Comparison of ENCODE assay signal across 8 cellular contexts in genomic region chr1:167219646-167220536, GRCh38. TPM values are rescaled to one million over a fixed set of nuclear protein-coding genes. Genes with fewer than 3 reads are reported as not detected.
DNase-seq lines count a peak whose midpoint lies in the region; ATAC-seq, FAIRE-seq and TF ChIP-seq lines count a peak whose summit lies in the region.

No MANE protein-coding gene starts in this region.

- intact Hi-C loops in GM12878 (cut with micrococcal nuclease; ENCODE audit: unreplicated experiment), result loop anchor here (1.0 to 5.0 kb wide), 6 partner anchors 42 to 492 kb away; no protein-coding TSS in a partner anchor
- intact Hi-C loops in sigmoid colon (cut with DNase I), result loop anchor here (1.0 to 10.0 kb wide), 7 partner anchors 154 to 717 kb away; partner anchors contain the start of genes CREG1, DCAF6, MPC2 and TADA1

- H3K9me3 ChIP-seq in GM12878 (replicated peaks; ENCODE audit: control insufficient read depth, insufficient read depth, low read length), result no peaks in the 10 kb centered on the region
- no peaks in the 10 kb centered on the region for H3K9me3 ChIP-seq in sigmoid colon

- H3K27ac ChIP-seq in GM12878 (ENCODE audit: control insufficient read depth, insufficient read depth) (peak overlapping the region; percentile 98), sigmoid colon (peak overlapping the region; percentile 76 to 98 (median 90))

- RAD21 ChIA-PET in GM12878 (lab: Charles Lee; ENCODE audit: unreplicated experiment), result interaction anchor here (0.6 to 7.5 kb wide), 51 partner anchors 10 to 497 kb away, joined by 3 to 124 read pairs (median 4); partner anchors contain the start of genes CREG1, RCSD1 and TADA1

- H2AFZ ChIP-seq in GM12878 (ENCODE audit: control insufficient read depth, low read depth, low read length), result peak overlapping the region; percentile 98

- POLR2A ChIA-PET in GM12878 (lab: Charles Lee), result interaction anchor here (0.6 to 2.2 kb wide), 22 partner anchors 11 to 404 kb away, joined by 3 to 13 read pairs (median 4); no protein-coding TSS in a partner anchor

- CTCF ChIA-PET in GM12878 (lab: Yijun Ruan, JAX), result interaction anchor here (0.6 to 3.6 kb wide), 51 partner anchors 9 to 1053 kb away, joined by 3 to 22 read pairs (median 5); partner anchors contain the start of genes FAM78B and TADA1

- BruUV-seq in GM12878 (replicated peaks; lab: Mats Ljungman, UMichigan), result TSS peak; percentile 87

- SMC1A ChIA-PET in GM12878 (lab: Charles Lee; ENCODE audit: uncharacterized antibody, unreplicated experiment), result interaction anchor here (0.6 to 2.7 kb wide), 29 partner anchors 10 to 331 kb away, joined by 3 to 19 read pairs (median 4); no protein-coding TSS in a partner anchor

- WGBS in GM12878 (ENCODE audit: insufficient coverage, insufficient replicate concordance, low lambda C conversion rate, missing lambda C conversion rate), result 1% methylated on average over 55 of the region's 55 CpGs
- 1% methylated on average over 55 of the region's 55 CpGs for WGBS in sigmoid colon, 2 donors

- no peak for FAIRE-seq in GM12878 (lab: Jason Lieb, UNC)

- TF ChIP-seq EP300 in GM12878 (IDR thresholded peaks at IDR 0.05; ENCODE audit: borderline replicate concordance in 1 of 2, control insufficient read depth in 1 of 2, low read depth in 2 of 2, low read length in 2 of 2), result no peak
- TF ChIP-seq EP300 in sigmoid colon (IDR thresholded peaks at IDR 0.05), result no peak

- TF ChIP-seq RAD21 in GM12878 (IDR thresholded peaks at IDR 0.05; ENCODE audit: insufficient read depth, low read depth, low read length), result no peak

- DNase-seq in NCI-H2081 (lab: John Stamatoyannopoulos, UW), result peak; percentile 96 to 97
- peak; percentile 56 for DNase-seq in T1000 (lab: John Stamatoyannopoulos, UW)
- peak; percentile 48 for DNase-seq in GM12878 (ENCODE audit: low read depth, low spot score)
- peak; percentile 78 for DNase-seq in iPS DF 19.7 (ENCODE audit: low read depth, low spot score)
- peak; percentile 84 for DNase-seq in sigmoid colon
- DNase-seq in amniotic stem cell (lab: John Stamatoyannopoulos, UW), result no peak

- peak overlapping the region; percentile 93 for H3K4me2 ChIP-seq in GM12878 (ENCODE audit: control insufficient read depth, insufficient read depth)

- in situ Hi-C loops in GM12878 (cut with MboI), result no loop called here

- peaks cover 35% of the 10 kb centered on the region for H3K79me2 ChIP-seq in GM12878 (ENCODE audit: control insufficient read depth, insufficient read depth, low read length)

- peak overlapping the region; percentile 96 for H3K9ac ChIP-seq in GM12878 (ENCODE audit: control insufficient read depth, insufficient read depth, low read length)

- ATAC-seq in GM18519 (IDR thresholded peaks at IDR 0.05; ENCODE audit: low FRiP score, unreplicated experiment), result peak; percentile 28
- peak; percentile 24 for ATAC-seq in HG03039 (IDR thresholded peaks at IDR 0.05; ENCODE audit: unreplicated experiment)
- ATAC-seq in GM12878, result peak; percentile 67

- no peak; a peak in 1 of 6 replicates for TF ChIP-seq CTCF in GM12878 (IDR thresholded peaks at IDR 0.05 in 2 of 3, conservative IDR thresholded peaks at IDR 0.05 in 1 of 3; ENCODE audit: control insufficient read depth in 2 of 3, extremely low read depth in 1 of 3, insufficient read depth in 1 of 3, low read depth in 3 of 3, low read length in 3 of 3)
- no peak for TF ChIP-seq CTCF in sigmoid colon (IDR thresholded peaks at IDR 0.05)

- H3K4me1 ChIP-seq in GM12878 (ENCODE audit: control insufficient read depth, insufficient read depth, low read length), result peaks cover 10% of the 10 kb centered on the region; the same call in 1 of the 2 replicates
- H3K4me1 ChIP-seq in sigmoid colon, result peaks cover 0 to 36% (median 28%) of the 10 kb centered on the region in 4 donors

- H3K27me3 ChIP-seq in GM12878 (replicated peaks in 1 of 2; ENCODE audit: control insufficient read depth in 2 of 2, insufficient read depth in 2 of 2, low read length in 1 of 2) (no peaks in the 10 kb centered on the region), sigmoid colon (no peaks in the 10 kb centered on the region)

- H3K4me3 ChIP-seq in GM12878, result peak overlapping the region; percentile 92
- peak overlapping the region; percentile 77 to 96 (median 92) for H3K4me3 ChIP-seq in sigmoid colon

- H3K36me3 ChIP-seq in GM12878 (ENCODE audit: control insufficient read depth in 2 of 2, insufficient read depth in 2 of 2, low read length in 1 of 2) (no peaks in the 10 kb centered on the region), sigmoid colon (no peaks in the 10 kb centered on the region)

- H4K20me1 ChIP-seq in GM12878 (ENCODE audit: control insufficient read depth, insufficient read depth), result no peaks in the 10 kb centered on the region

- TF ChIP-seq POLR2A in GM12878 (IDR thresholded peaks at IDR 0.05; ENCODE audit: low read depth, low read length) (peak; percentile 77), sigmoid colon (IDR thresholded peaks at IDR 0.05) (peak in 1 of 2 donors; percentile 9)

TF ChIP-seq in GM12878, 131 proteins besides CTCF, POLR2A, EP300 and RAD21 (continues in another document):
- TF ChIP-seq MTA2 (IDR thresholded peaks at IDR 0.05; ENCODE audit: low read depth), result peak; percentile 26; the same call in 1 of the 2 replicates
- no peak for TF ChIP-seq IRF4 (IDR thresholded peaks at IDR 0.05; ENCODE audit: low read depth, low read length)
- TF ChIP-seq ZNF592 (IDR thresholded peaks at IDR 0.05), result no peak
- 0 out of 2 replicates have a peak, but pooled peaks have one; percentile 45 for TF ChIP-seq GABPA (IDR thresholded peaks at IDR 0.05; ENCODE audit: low read depth)
- peak; percentile 59 for TF ChIP-seq LARP7 (IDR thresholded peaks at IDR 0.05)
- peak; percentile 5; the same call in 1 of the 2 replicates for TF ChIP-seq BCL11A (IDR thresholded peaks at IDR 0.05; ENCODE audit: low read depth, low read length)
- TF ChIP-seq POU2F2 (IDR thresholded peaks at IDR 0.05; ENCODE audit: borderline replicate concordance, low read depth, low read length), result peak; percentile 30; the same call in 1 of the 3 replicates
- TF ChIP-seq BHLHE40 (IDR thresholded peaks at IDR 0.05; ENCODE audit: borderline replicate concordance in 1 of 2, low read depth in 2 of 2, low read length in 1 of 2), result peak; percentile 7 to 72; a peak in 3 of 4 replicates
- TF ChIP-seq POLR2AphosphoS2 (IDR thresholded peaks at IDR 0.05; ENCODE audit: low read depth, low read length), result peak; percentile 58; the same call in 1 of the 2 replicates

RNA-seq across cellular contexts. Expression of gene POU2F1, which starts 0.8 kb away (rescaled TPM):
- total RNA-seq in GM12878 (2013; cell fraction: nucleolus; rRNA removed), result 130 and 140 TPM in 2 replicates
- total RNA-seq in GM12878 (2014; rRNA removed) (10.1 and 10.2 TPM in 2 replicates), GM12878 (2014; rRNA removed; fragmentation: Illumina TruSeq; extraction: Trizol) (15.6 and 15.7 TPM in 2 replicates), GM12878 (2021) (21.1 and 21.7 TPM in 2 replicates), sigmoid colon (10 to 100 TPM; 15.0 to 35.5 (median 20.3) TPM)
- polyA plus RNA-seq in GM12878 (2011; ENCODE audit: low read depth), result 3.8 TPM
- polyA plus RNA-seq in GM12878 (2011; rRNA removed) (18.0 and 21.0 TPM in 2 replicates), GM12878 (2014; fragmentation: Illumina TruSeq; extraction: Trizol) (8.2 and 9.4 TPM in 2 replicates), GM12878 (2014; fragmentation: Nextera tagmentation; extraction: Ambion mirVana) (1 to 10 TPM; 2.5 to 4.6 TPM), GM12878 (2014; rRNA removed) (6.9 and 7.2 TPM in 2 replicates), GM12878 (2016; fragmentation: Nextera tagmentation; extraction: Ambion mirVana) (10 to 100 TPM; 14.9 to 20.0 TPM), sigmoid colon (1 to 10 TPM; 2.3 to 6.3 (median 3.0) TPM)
- polyA plus RNA-seq in GM12878 (2011; cell fraction: cytosol; rRNA removed), result 14.8 and 17.0 TPM in 2 replicates
- polyA plus RNA-seq in GM12878 (2011; cell fraction: nucleus; rRNA removed), result 34.7 and 37.1 TPM in 2 replicates
- polyA plus RNA-seq in GM12878 (2012), result 5.8 and 8.8 TPM in 2 replicates
- 65.6 and 68.2 TPM in 2 replicates for polyA minus RNA-seq in GM12878 (2011; rRNA and poly(A)+ RNA removed)
- 7.9 and 8.9 TPM in 2 replicates for polyA minus RNA-seq in GM12878 (2011; cell fraction: cytosol; rRNA and poly(A)+ RNA removed)
- polyA minus RNA-seq in GM12878 (2011; cell fraction: nucleus; rRNA and poly(A)+ RNA removed), result 30.2 and 46.4 TPM in 2 replicates
